ENCODE assay signal across 6 cellular contexts in genomic region chr19:53157601-53158000, GRCh38. TPM values are rescaled to one million over a fixed set of nuclear protein-coding genes. Genes with fewer than 3 reads are reported as not detected.
A peak's percentile ranks its signal among the peaks of the same experiment; 100 is the strongest.
DNase-seq lines count a peak whose midpoint lies in the region; ATAC-seq and TF ChIP-seq lines count a peak whose summit lies in the region.

No MANE protein-coding gene starts in this region.

- H3K27ac Mint-ChIP-seq in activated T-cell treated with anti-CD3 and anti-CD28 coated beads, Interleukin-2, amount 50 U/mL, for 72 hours: no peak overlapping the region

- in situ Hi-C loops in transverse colon (cut with MboI; ENCODE audit: low pct_ligation_motif_present in 1 of 4, low pct_unique_long_range_greater_than_20kb in 1 of 4, low sequenced_read_pairs in 3 of 4): no loop called here

- intact Hi-C loops in left cardiac atrium (cut with DNase I) (no loop called here), transverse colon (cut with DNase I; ENCODE audit: low total_unique reads) (no loop called here)

- DNase-seq in activated T-cell treated with anti-CD3 and anti-CD28 coated beads, Interleukin-2, amount 50 U/mL, for 72 hours: peak in 1 of 2 donors; percentile 0
- no peak for DNase-seq in activated T-cell treated with anti-CD3 and anti-CD28 coated beads, Interleukin-2, amount 50 U/mL, for 1 hour
- DNase-seq in left cardiac atrium (peak; percentile 25), transverse colon (no peak)

- H3K36me3 Mint-ChIP-seq in activated T-cell treated with anti-CD3 and anti-CD28 coated beads, Interleukin-2, amount 50 U/mL, for 72 hours (ENCODE audit: insufficient read depth in 2 of 2): peaks cover 38 to 54% of the 10 kb centered on the region in 2 donors

- peak overlapping the region in 3 of 4 donors; percentile 58 to 75 (median 65) for H3K4me3 ChIP-seq in transverse colon

- H3K4me1 Mint-ChIP-seq in activated T-cell treated with anti-CD3 and anti-CD28 coated beads, Interleukin-2, amount 50 U/mL, for 72 hours (ENCODE audit: low read depth): peaks cover 18% of the 10 kb centered on the region

- peak overlapping the region; percentile 73 to 89 for H3K4me3 Mint-ChIP-seq in activated T-cell treated with anti-CD3 and anti-CD28 coated beads, Interleukin-2, amount 50 U/mL, for 72 hours

- peaks cover 17 to 21% of the 10 kb centered on the region in 2 donors for H3K9me3 ChIP-seq in transverse colon

- H3K9me3 Mint-ChIP-seq in activated T-cell treated with anti-CD3 and anti-CD28 coated beads, Interleukin-2, amount 50 U/mL, for 72 hours: peaks cover 19 to 29% of the 10 kb centered on the region in 2 donors

- H3K27ac ChIP-seq in transverse colon: peak overlapping the region in 3 of 4 donors; percentile 73 to 77 (median 74)

- TF ChIP-seq POLR2A in transverse colon (IDR thresholded peaks at IDR 0.05): no peak

- TF ChIP-seq EP300 in transverse colon (IDR thresholded peaks at IDR 0.05; ENCODE audit: low read depth): no peak

- peaks cover 0 to 8% (median 0%) of the 10 kb centered on the region in 4 donors for H3K36me3 ChIP-seq in transverse colon

- H3K27me3 Mint-ChIP-seq in activated T-cell treated with anti-CD3 and anti-CD28 coated beads, Interleukin-2, amount 50 U/mL, for 72 hours (ENCODE audit: low read depth): no peaks in the 10 kb centered on the region

- H3K4me1 ChIP-seq in transverse colon: peaks cover 0 to 20% (median 7%) of the 10 kb centered on the region in 4 donors

- ATAC-seq in activated T-cell treated with anti-CD3 and anti-CD28 coated beads, Interleukin-2, amount 50 U/mL, for 72 hours (replicated peaks in 1 of 2): no peak
- ATAC-seq in left cardiac atrium (peak; percentile 21 to 41), GM19023 (IDR thresholded peaks at IDR 0.05; ENCODE audit: unreplicated experiment) (no peak), HG03280 (IDR thresholded peaks at IDR 0.05; ENCODE audit: unreplicated experiment) (no peak)

- no peaks in the 10 kb centered on the region for H3K27me3 ChIP-seq in transverse colon

- no peak for TF ChIP-seq CTCF in transverse colon (IDR thresholded peaks at IDR 0.05)

- WGBS in transverse colon (ENCODE audit: low coverage in 1 of 2), 2 donors: 35 to 53% methylated on average over 4 to 7 of the region's 7 CpGs

RNA-seq across cellular contexts. Expression of gene ZNF347, which starts 1.3 kb away (rescaled TPM):
- total RNA-seq in activated T-cell treated with anti-CD3 and anti-CD28 coated beads, Interleukin-2, amount 50 U/mL, for 72 hours: 1 to 10 TPM; 4.7 to 6.5 TPM
- 1 to 10 TPM; 6.2 to 7.8 TPM for total RNA-seq in left cardiac atrium
- total RNA-seq in transverse colon: 10 to 100 TPM in 2 of 4 donors, 1 to 10 TPM in 2; 5.6 to 12.5 (median 9.9) TPM

RNA-seq across cellular contexts. Expression of gene ZNF415, which starts 24.9 kb away (rescaled TPM):
- total RNA-seq in activated T-cell treated with anti-CD3 and anti-CD28 coated beads, Interleukin-2, amount 50 U/mL, for 72 hours: 1 to 10 TPM; 3.4 to 5.2 TPM
- 10 to 100 TPM; 19.5 to 23.0 TPM for total RNA-seq in left cardiac atrium
- 10 to 100 TPM in 2 of 4 donors, 1 to 10 TPM in 1, not detected in 1; 5.6 to 11.5 (median 10.8) TPM for total RNA-seq in transverse colon

RNA-seq across cellular contexts. Expression of gene ZNF665, which starts 35.6 kb away (rescaled TPM):
- 1 to 10 TPM; 5.6 to 6.5 TPM for total RNA-seq in activated T-cell treated with anti-CD3 and anti-CD28 coated beads, Interleukin-2, amount 50 U/mL, for 72 hours
- total RNA-seq in left cardiac atrium: 1 to 10 TPM in 1 of 2 donors, under 1 TPM in 1; 0.79 to 1.3 TPM
- 1 to 10 TPM in 2 of 4 donors, under 1 TPM in 1, not detected in 1; 1.00 to 4.4 (median 2.6) TPM for total RNA-seq in transverse colon

RNA-seq across cellular contexts. Expression of gene ZNF160, which starts 54.4 kb away (rescaled TPM):
- total RNA-seq in activated T-cell treated with anti-CD3 and anti-CD28 coated beads, Interleukin-2, amount 50 U/mL, for 72 hours: 10 to 100 TPM; 25.2 to 30.4 TPM
- total RNA-seq in left cardiac atrium (10 to 100 TPM; 16.5 to 17.0 TPM), transverse colon (10 to 100 TPM; 23.9 to 47.0 (median 33.6) TPM)

Comparison
In these comparisons a context has a peak if more than half of its experiments do, and no peak if none do; other contexts are left out.
1. ATAC-seq: peak in left cardiac atrium (2 of 2); none in activated T-cell treated with anti-CD3 and anti-CD28 coated beads, Interleukin-2, amount 50 U/mL, for 72 hours (0 of 2), GM19023 (single experiment) and HG03280 (single experiment).